Comparison of ENCODE assay signal across 8 cellular contexts in the genomic region with DNA sequence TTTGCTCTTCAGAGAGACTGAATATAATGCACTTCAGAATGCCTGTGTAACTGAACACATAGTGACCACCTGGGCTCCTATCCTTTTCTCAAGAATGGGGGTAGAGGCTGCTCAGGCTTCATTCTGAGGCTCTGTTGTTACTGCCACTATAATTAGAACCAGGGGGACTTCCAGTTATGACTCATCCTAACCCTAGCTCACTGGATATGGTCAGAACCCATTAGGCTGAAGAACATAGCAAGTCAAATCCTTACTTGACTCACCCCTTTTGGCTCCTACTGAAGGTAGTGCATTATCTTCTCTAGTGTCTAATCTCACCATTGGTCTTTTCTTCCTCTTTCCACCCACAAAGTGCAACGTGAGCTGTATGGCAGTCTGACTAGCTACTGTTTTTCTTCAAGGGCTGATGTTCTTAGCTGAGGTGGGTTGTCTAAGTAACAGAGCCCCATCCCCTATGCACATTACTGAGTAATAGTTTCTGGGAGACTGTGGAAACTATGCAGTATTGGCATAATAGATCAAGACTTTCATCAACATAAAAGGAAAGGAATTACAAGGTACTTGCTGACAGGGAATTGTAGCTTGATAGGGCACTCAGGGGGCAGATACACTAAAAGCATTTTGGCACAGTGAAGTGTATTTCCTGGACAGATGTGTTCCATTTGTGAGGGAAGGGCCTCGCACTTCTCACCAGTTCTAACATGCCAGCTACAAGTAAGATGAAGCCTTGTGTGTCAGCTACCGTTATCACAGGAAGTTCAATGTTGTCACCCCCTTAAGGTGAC.
DNase-seq lines count a peak whose midpoint lies in the region; ATAC-seq and TF ChIP-seq lines count a peak whose summit lies in the region.

No MANE protein-coding gene starts in this region.

- no peaks in the 10 kb centered on the region for H3K36me3 Mint-ChIP-seq in glutamatergic neuron (ENCODE audit: unreplicated experiment)

- no peaks in the 10 kb centered on the region for H3K27me3 ChIP-seq in tibial artery

- no peaks in the 10 kb centered on the region for H3K27me3 Mint-ChIP-seq in glutamatergic neuron (ENCODE audit: unreplicated experiment)

- H3K9me3 Mint-ChIP-seq in glutamatergic neuron (ENCODE audit: unreplicated experiment) = no peaks in the 10 kb centered on the region

- no peaks in the 10 kb centered on the region for H3K36me3 ChIP-seq in tibial artery

- no peak overlapping the region for H3K27ac Mint-ChIP-seq in glutamatergic neuron (ENCODE audit: unreplicated experiment)

- no peaks in the 10 kb centered on the region for H3K9me3 ChIP-seq in tibial artery

- no peak overlapping the region for H3K4me3 ChIP-seq in fibroblast of villous mesenchyme (ENCODE audit: low read depth, low read length)
- no peak overlapping the region for H3K4me3 ChIP-seq in tibial artery

- H3K4me1 ChIP-seq in tibial artery = peaks cover 5 to 42% (median 24%) of the 10 kb centered on the region in 4 donors

- intact Hi-C loops in tibial artery (cut with DNase I; ENCODE audit: low total_unique reads) = no loop called here

- no peaks in the 10 kb centered on the region for H3K4me1 Mint-ChIP-seq in glutamatergic neuron (ENCODE audit: low read depth, unreplicated experiment)

- DNase-seq in COLO668 (lab: John Stamatoyannopoulos, UW; ENCODE audit: unreplicated experiment) (peak; percentile 1), RPMI7951 (ENCODE audit: low read depth) (peak; percentile 95), fibroblast of villous mesenchyme (ENCODE audit: low read depth) (peak; percentile 57), tibial artery (no peak), glutamatergic neuron (no peak), HuH-7 (ENCODE audit: low spot score) (no peak)

- peak overlapping the region; percentile 13 to 49 for H3K27ac ChIP-seq in tibial artery

- TF ChIP-seq CTCF in fibroblast of villous mesenchyme (IDR thresholded peaks at IDR 0.05; ENCODE audit: insufficient read depth, low read depth, low read length) (no peak), tibial artery (IDR thresholded peaks at IDR 0.05) (no peak), glutamatergic neuron (IDR thresholded peaks at IDR 0.05; ENCODE audit: partially characterized antibody, unreplicated experiment) (no peak)

- H3K4me3 Mint-ChIP-seq in glutamatergic neuron (ENCODE audit: unreplicated experiment) = no peak overlapping the region

- ATAC-seq in GM19023 (IDR thresholded peaks at IDR 0.05; ENCODE audit: unreplicated experiment) (peak; percentile 98), HG03103 (IDR thresholded peaks at IDR 0.05; ENCODE audit: low read depth, unreplicated experiment) (peak; percentile 96)

Comparison
In these comparisons a context has a peak if more than half of its experiments do, and no peak if none do; other contexts are left out.
1. DNase-seq: peak in COLO668 (single experiment), RPMI7951 (single experiment) and fibroblast of villous mesenchyme (single experiment); none in tibial artery (0 of 2), glutamatergic neuron (single experiment) and HuH-7 (single experiment).